ENCODE assay signal across 8 cellular contexts in the genomic region with DNA sequence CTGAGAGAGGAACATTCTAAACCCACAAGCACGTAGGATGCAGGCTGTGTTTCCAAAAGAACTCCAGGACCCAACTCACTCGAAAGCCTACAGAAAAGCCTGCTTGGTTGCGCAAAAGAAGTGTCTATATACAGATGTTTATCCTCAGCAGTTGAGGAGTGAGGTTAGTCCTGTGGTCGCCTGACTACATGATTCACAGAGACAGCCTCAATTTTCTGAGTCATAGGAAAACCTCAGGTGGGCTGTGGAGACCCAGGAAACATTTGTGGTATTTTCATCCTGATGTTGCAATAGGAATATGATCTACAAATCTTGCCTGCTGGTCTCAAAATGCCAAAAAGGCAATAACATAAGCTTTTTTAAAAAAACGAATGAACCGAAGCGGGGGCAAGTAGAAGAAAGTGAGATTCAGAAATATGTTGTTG.
A peak's percentile ranks its signal among the peaks of the same experiment; 100 is the strongest.
DNase-seq lines count a peak whose midpoint lies in the region; ATAC-seq, FAIRE-seq and TF ChIP-seq lines count a peak whose summit lies in the region.

No MANE protein-coding gene starts in this region.

- intact Hi-C loops in HepG2 (cut with micrococcal nuclease; ENCODE audit: unreplicated experiment) (no loop called here), sciatic nerve (cut with DNase I) (no loop called here)

- H2AFZ ChIP-seq in HepG2 (ENCODE audit: low read length): no peak overlapping the region

- no peaks in the 10 kb centered on the region for H3K36me3 ChIP-seq in HepG2 (replicated peaks in 1 of 2; ENCODE audit: control insufficient read depth in 1 of 2, insufficient read depth in 2 of 2, low read length in 2 of 2)

- no peaks in the 10 kb centered on the region for H3K9me3 ChIP-seq in HepG2 (ENCODE audit: low read length)

- no peak for TF ChIP-seq POLR2A in HepG2 (IDR thresholded peaks at IDR 0.05; ENCODE audit: insufficient read depth in 1 of 2, low read depth in 2 of 2, low read length in 2 of 2)

- no peaks in the 10 kb centered on the region for H4K20me1 ChIP-seq in HepG2 (ENCODE audit: insufficient read depth, low read length)

- no peak overlapping the region for H3K27ac ChIP-seq in HepG2 (ENCODE audit: extremely low read length, insufficient read depth, low read length)

- DNase-seq in EH (ENCODE audit: low read depth) (peak; percentile 43), HepG2 (ENCODE audit: low spot score) (no peak), dermis blood vessel endothelial cell (no peak), DMS153 (lab: John Stamatoyannopoulos, UW) (no peak), sciatic nerve (ENCODE audit: low spot score) (no peak)
- DNase-seq in activated CD4-positive, alpha-beta T cell treated with anti-CD3 and anti-CD28 coated beads, Interleukin-2, amount 50 U/mL, for 48 hours: peak; percentile 4 to 19

- no TSS peak for BruUV-seq in HepG2 (replicated peaks; lab: Mats Ljungman, UMichigan)

- in situ Hi-C loops in HepG2 (cut with HindIII; ENCODE audit: extremely low pct_ligation_motif_present, low pct_unique_long_range_greater_than_20kb): loop anchor here (25.0 kb wide), 1 partner anchor 666 kb away; no protein-coding TSS in a partner anchor

- H3K4me2 ChIP-seq in HepG2 (ENCODE audit: low read depth, low read length): no peak overlapping the region

- peaks cover 8% of the 10 kb centered on the region for H3K4me1 ChIP-seq in HepG2 (ENCODE audit: insufficient read depth, low read length)

- POLR2A ChIA-PET in HepG2 (lab: Yijun Ruan, JAX): no interaction called here

- H3K9ac ChIP-seq in HepG2 (ENCODE audit: insufficient read depth, low read depth, low read length): no peak overlapping the region

- H3K79me2 ChIP-seq in HepG2 (ENCODE audit: insufficient read depth, low read length): no peaks in the 10 kb centered on the region

- CTCF ChIA-PET in HepG2 (lab: Yijun Ruan, JAX; ENCODE audit: low intra/inter-chr PET ratio, low total read pairs): no interaction called here

- no peak for TF ChIP-seq CTCF in HepG2 (CRISPR knock-in tag; IDR thresholded peaks at IDR 0.05)

- TF ChIP-seq RAD21 in HepG2 (CRISPR knock-in tag; IDR thresholded peaks at IDR 0.05): no peak

- FAIRE-seq in HepG2 (lab: Jason Lieb, UNC): no peak

- peak; percentile 53 for ATAC-seq in HG02973 (IDR thresholded peaks at IDR 0.05; ENCODE audit: unreplicated experiment)
- ATAC-seq in HepG2: no peak
- no peak for ATAC-seq in sciatic nerve
- no peak for ATAC-seq in HG03095 (IDR thresholded peaks at IDR 0.05; ENCODE audit: unreplicated experiment)

- no peak for TF ChIP-seq EP300 in HepG2 (IDR thresholded peaks at IDR 0.05; ENCODE audit: low read depth in 2 of 2, low read length in 2 of 2)
- no peak for TF ChIP-seq EP300 in HepG2 (CRISPR knock-in tag; IDR thresholded peaks at IDR 0.05; ENCODE audit: borderline replicate concordance)

- no peak overlapping the region for H3K4me3 ChIP-seq in HepG2 (replicated peaks in 1 of 3; ENCODE audit: insufficient read depth in 1 of 3, low read depth in 2 of 3, low read length in 3 of 3)

- WGBS in HepG2 (ENCODE audit: low lambda C conversion rate): 28% methylated on average over 7 of the region's 7 CpGs

- H3K27me3 ChIP-seq in HepG2 (ENCODE audit: control insufficient read depth in 1 of 2, insufficient read depth in 2 of 2, low read length in 2 of 2): peaks cover 0 to 3% of the 10 kb centered on the region in 2 experiments; a peak in 1 of 5 replicates

TF ChIP-seq in HepG2, 621 proteins besides CTCF, POLR2A, EP300 and RAD21:
- TF ChIP-seq WIZ (CRISPR knock-in tag; IDR thresholded peaks at IDR 0.05): no peak
- TF ChIP-seq CEBPB (IDR thresholded peaks at IDR 0.05; ENCODE audit: borderline replicate concordance, low read depth, low read length): peak; percentile 63; the same call in 1 of the 2 replicates
TF ChIP-seq in HepG2: peak in this region for 1.

Comparison
In these comparisons a context has a peak if more than half of its experiments do, and no peak if none do; other contexts are left out.
1. DNase-seq: peak in EH (single experiment) and activated CD4-positive, alpha-beta T cell treated with anti-CD3 and anti-CD28 coated beads, Interleukin-2, amount 50 U/mL, for 48 hours (2 of 2); none in HepG2 (single experiment), dermis blood vessel endothelial cell (single experiment), DMS153 (single experiment) and sciatic nerve (single experiment).